9 cellular contexts compared by ENCODE assay signal in genomic region chr5:150398432-150399157, GRCh38. TPM values are rescaled to one million over a fixed set of nuclear protein-coding genes. Genes with fewer than 3 reads are reported as not detected.
A peak's percentile ranks its signal among the peaks of the same experiment; 100 is the strongest.
DNase-seq lines count a peak whose midpoint lies in the region; ATAC-seq, FAIRE-seq and TF ChIP-seq lines count a peak whose summit lies in the region.
"Had no signal": no experiment of that assay in that cellular context is flagged by ENCODE, and none has a peak within 500 bp of the region (broad histone marks: within the 10 kb centered on the region; RNA-seq: fewer than 3 reads in every experiment).

No MANE protein-coding gene starts in this region.

- no peak overlapping the region for H3K4me3 ChIP-seq in BLaER1
- H3K4me3 ChIP-seq in parathyroid adenoma (ENCODE audit: low read depth, low read length) = no peak overlapping the region
- no peak overlapping the region for H3K4me3 ChIP-seq in testis

- FAIRE-seq in HTR-8/SVneo (lab: Jason Lieb, UNC) = no peak

- H3K9me3 ChIP-seq in BLaER1 = no peaks in the 10 kb centered on the region
- no peaks in the 10 kb centered on the region for H3K9me3 ChIP-seq in parathyroid adenoma (ENCODE audit: control insufficient read depth, low read length)
- no peaks in the 10 kb centered on the region for H3K9me3 ChIP-seq in testis

- peak overlapping the region; percentile 19 for H3K27ac ChIP-seq in BLaER1
- H3K27ac ChIP-seq in parathyroid adenoma = no peak overlapping the region
- no peak overlapping the region for H3K27ac ChIP-seq in testis
- H3K27ac ChIP-seq: HL-60 had no signal

- peaks cover 92% of the 10 kb centered on the region for H4K20me1 ChIP-seq in BLaER1

- peak; percentile 69 for ATAC-seq in GM19023 (IDR thresholded peaks at IDR 0.05; ENCODE audit: unreplicated experiment)
- ATAC-seq in HG03108 (IDR thresholded peaks at IDR 0.05; ENCODE audit: unreplicated experiment) = peak; percentile 56
- ATAC-seq in Right ventricle myocardium superior (ENCODE audit: poor library complexity) = no peak

- no peak for DNase-seq in HTR-8/SVneo (ENCODE audit: insufficient read length, low spot score)
- DNase-seq in testis = no peak
- no peak for DNase-seq in Right ventricle myocardium superior

- no peaks in the 10 kb centered on the region for H3K79me2 ChIP-seq in parathyroid adenoma

- no peaks in the 10 kb centered on the region for H3K9me3 Mint-ChIP-seq in activated naive CD8-positive, alpha-beta T cell (ENCODE audit: low read depth)

- H3K36me3 ChIP-seq in BLaER1 (peaks cover 100% of the 10 kb centered on the region), parathyroid adenoma (ENCODE audit: control insufficient read depth, insufficient read depth, low read length) (no peaks in the 10 kb centered on the region), testis (ENCODE audit: low read depth, missing control alignments) (no peaks in the 10 kb centered on the region)

- TF ChIP-seq POLR2A in testis (IDR thresholded peaks at IDR 0.05) = no peak

- peak overlapping the region; percentile 28 for H3K27ac Mint-ChIP-seq in activated naive CD8-positive, alpha-beta T cell

- whole genome bisulfite sequencing in testis, 2 donors = 71 to 94% methylated on average over 10 to 14 of the region's 14 CpGs

- H3K4me3 Mint-ChIP-seq in activated naive CD8-positive, alpha-beta T cell = no peak overlapping the region

- TF ChIP-seq CTCF in parathyroid adenoma (IDR thresholded peaks at IDR 0.05) (peak; percentile 21), testis (IDR thresholded peaks at IDR 0.05) (peak in 1 of 3 experiments; percentile 5)

- no peaks in the 10 kb centered on the region for H3K4me1 Mint-ChIP-seq in activated naive CD8-positive, alpha-beta T cell (ENCODE audit: low read depth)

- intact Hi-C loops in testis (cut with DNase I; ENCODE audit: low total_unique reads) = no loop called here
- intact Hi-C loops in Right ventricle myocardium superior (cut with DNase I) = no loop called here

- H3K9ac ChIP-seq in BLaER1 (0 out of 2 replicates have a peak overlapping the region, but pooled peaks have one; percentile 4), parathyroid adenoma (no peak overlapping the region)

- H3K27me3 ChIP-seq in BLaER1 = no peaks in the 10 kb centered on the region
- H3K27me3 ChIP-seq in parathyroid adenoma (ENCODE audit: control insufficient read depth, insufficient read depth, low read length) = no peaks in the 10 kb centered on the region
- H3K27me3 ChIP-seq in testis = no peaks in the 10 kb centered on the region

- no peak overlapping the region for H2AFZ ChIP-seq in parathyroid adenoma

- no peaks in the 10 kb centered on the region for H3K27me3 Mint-ChIP-seq in activated naive CD8-positive, alpha-beta T cell

- H3K4me2 ChIP-seq in BLaER1 = peak overlapping the region; percentile 10; the same call in 1 of the 2 replicates
- H3K4me2 ChIP-seq in parathyroid adenoma (ENCODE audit: low read length) = no peak overlapping the region

- H3K4me1 ChIP-seq in BLaER1 = peaks cover 52% of the 10 kb centered on the region
- H3K4me1 ChIP-seq in parathyroid adenoma = no peaks in the 10 kb centered on the region
- no peaks in the 10 kb centered on the region for H3K4me1 ChIP-seq in testis

- no peaks in the 10 kb centered on the region for H3K36me3 Mint-ChIP-seq in activated naive CD8-positive, alpha-beta T cell

RNA-seq across cellular contexts. Expression of gene CD74, which starts 14.1 kb away (rescaled TPM):
- total RNA-seq in testis = 100 to 1,000 TPM; 137 to 223 TPM
- polyA plus RNA-seq in testis (ENCODE audit: insufficient read depth, low read depth, low replicate concordance) = 1,318 TPM
- total RNA-seq in Right ventricle myocardium superior = 263 TPM

RNA-seq across cellular contexts. Expression of gene TCOF1, which starts 41.1 kb away (rescaled TPM):
- total RNA-seq in testis (10 to 100 TPM; 46.6 to 52.8 TPM), Right ventricle myocardium superior (17.3 TPM)
- 22.9 TPM for polyA plus RNA-seq in testis (ENCODE audit: insufficient read depth, low read depth, low replicate concordance)

RNA-seq across cellular contexts. Expression of gene RPS14, which starts 50.9 kb away (rescaled TPM):
- total RNA-seq in testis (1,000 to 10,000 TPM in 1 of 2 donors, 100 to 1,000 TPM in 1; 781 to 1,273 TPM), Right ventricle myocardium superior (1,133 TPM)
- polyA plus RNA-seq in testis (ENCODE audit: insufficient read depth, low read depth, low replicate concordance) = 1,234 TPM
